Comparison of ENCODE assay signal across 1 cellular context in genomic region chr11:47551086-47551485, GRCh38.
TF ChIP-seq lines count a peak whose summit lies in the region.

No MANE protein-coding gene starts in this region.

TF ChIP-seq in GM12878, 131 proteins besides CTCF, POLR2A, EP300 and RAD21:
- peak; percentile 47; the same call in 1 of the 2 replicates for TF ChIP-seq YY1 (IDR thresholded peaks at IDR 0.05; ENCODE audit: low read depth, low read length)
- TF ChIP-seq SREBF2 (IDR thresholded peaks at IDR 0.05; ENCODE audit: low read length): no peak
- TF ChIP-seq SMC3 (IDR thresholded peaks at IDR 0.05; ENCODE audit: borderline replicate concordance, low read length): peak; percentile 41
- peak; percentile 63; the same call in 1 of the 2 replicates for TF ChIP-seq MXI1 (IDR thresholded peaks at IDR 0.05; ENCODE audit: low read depth, low read length)
- peak; percentile 69 for TF ChIP-seq SIN3A (IDR thresholded peaks at IDR 0.05; ENCODE audit: low read depth, low read length)
- TF ChIP-seq FOXM1 (IDR thresholded peaks at IDR 0.05; ENCODE audit: low read depth, low read length): no peak
- TF ChIP-seq NRF1 (conservative IDR thresholded peaks at IDR 0.05; ENCODE audit: low read depth, low read length): no peak
- 0 out of 2 replicates have a peak, but pooled peaks have one; percentile 18 for TF ChIP-seq RELB (IDR thresholded peaks at IDR 0.05; ENCODE audit: low read depth)
- TF ChIP-seq SP1 (IDR thresholded peaks at IDR 0.05; ENCODE audit: low read depth, low read length): no peak
- TF ChIP-seq RUNX3 (IDR thresholded peaks at IDR 0.05; ENCODE audit: low read length): peak; percentile 28; the same call in 1 of the 2 replicates
- 0 out of 2 replicates have a peak, but pooled peaks have one; percentile 14 for TF ChIP-seq TCF12 (IDR thresholded peaks at IDR 0.05; ENCODE audit: low read depth, low read length)
- no peak for TF ChIP-seq IRF3 (IDR thresholded peaks at IDR 0.05)
- TF ChIP-seq TCF3 (IDR thresholded peaks at IDR 0.05; ENCODE audit: borderline replicate concordance, insufficient read depth, low read depth, low read length): 0 out of 2 replicates have a peak, but pooled peaks have one; percentile 14
- TF ChIP-seq EZH2 (IDR thresholded peaks at IDR 0.05; ENCODE audit: borderline replicate concordance, control insufficient read depth, low read depth, low read length): no peak
- no peak for TF ChIP-seq GATAD2B (conservative IDR thresholded peaks at IDR 0.05; ENCODE audit: low read depth)
